23 cellular contexts compared by ENCODE assay signal in genomic region chr12:13247596-13247995, GRCh38.
"Had no signal": no experiment of that assay in that cellular context is flagged by ENCODE, and none has a peak within 500 bp of the region (broad histone marks: within the 10 kb centered on the region; RNA-seq: fewer than 3 reads in every experiment).

No MANE protein-coding gene starts in this region.

- H3K4me2 ChIP-seq: SK-N-SH had no signal

- ATAC-seq: HepG2 had no signal

- H3K27ac ChIP-seq: SJSA1 had no signal

- H3K9me3 ChIP-seq: SJSA1, SK-N-SH had no signal

- H3K9ac ChIP-seq: SK-N-SH had no signal

- H3K4me3 ChIP-seq: SJSA1 had no signal

- H3K27me3 ChIP-seq: SJSA1 had no signal

- FAIRE-seq: HepG2, RCC 7860 had no signal

- H3K36me3 ChIP-seq: SJSA1 had no signal

- DNase-seq: IMR-90, Karpas-422, KG1, MM.1S, NCI-H1092 treated with DMSO at 0.1 percent for 48 hours, NCI-H1436, NCI-H187, NCI-H2029, NCI-H2081 treated with DMSO at 0.1 percent for 48 hours, NCI-H2171, NCI-H226, NCI-H446, NCI-H510A, NCI-H524 treated with DMSO at 0.1 percent for 48 hours, NCI-H69, NCI-H774, Right ventricle myocardium superior, SIG-M5, SK-N-SH, SW 1271 had no signal
